ENCODE assay signal across 8 cellular contexts in the genomic region with DNA sequence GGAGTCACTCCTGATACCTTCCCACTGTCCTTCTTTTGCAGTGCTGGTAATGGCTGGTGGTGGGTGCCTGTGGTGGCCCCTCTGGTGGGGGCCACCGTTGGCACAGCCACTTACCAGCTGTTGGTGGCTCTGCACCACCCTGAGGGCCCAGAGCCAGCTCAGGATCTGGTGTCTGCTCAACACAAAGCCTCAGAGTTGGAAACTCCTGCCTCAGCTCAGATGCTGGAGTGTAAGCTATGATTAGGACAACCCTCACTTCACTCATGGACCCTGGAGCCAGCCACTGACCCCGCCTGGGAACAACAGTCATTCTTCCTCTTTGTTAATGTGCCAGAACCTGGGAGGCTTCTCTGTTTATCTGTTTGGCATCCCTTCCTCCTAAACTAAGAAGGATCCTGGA. TPM values are rescaled to one million over a fixed set of nuclear protein-coding genes. Genes with fewer than 3 reads are reported as not detected.
DNase-seq lines count a peak whose midpoint lies in the region; ATAC-seq and TF ChIP-seq lines count a peak whose summit lies in the region.

No MANE protein-coding gene starts in this region.

- TF ChIP-seq CTCF in SK-N-SH (IDR thresholded peaks at IDR 0.05): no peak
- TF ChIP-seq CTCF in glutamatergic neuron (IDR thresholded peaks at IDR 0.05; ENCODE audit: partially characterized antibody, unreplicated experiment): no peak
- TF ChIP-seq CTCF in spleen (IDR thresholded peaks at IDR 0.05 in 8 of 11, conservative IDR thresholded peaks at IDR 0.05 in 3 of 11): no peak
- TF ChIP-seq CTCF in adrenal gland (IDR thresholded peaks at IDR 0.05): no peak

- H3K27ac ChIP-seq in SK-N-SH (ENCODE audit: low read depth in 2 of 2, low read length in 1 of 2) (peak overlapping the region in 1 of 2 experiments; percentile 91; a peak in 2 of 4 replicates), spleen (peak overlapping the region in 4 of 8 donors; percentile 88 to 93 (median 90)), adrenal gland (no peak overlapping the region)

- peaks cover 11% of the 10 kb centered on the region for H3F3A ChIP-seq in SK-N-SH (replicated peaks; ENCODE audit: insufficient read depth)

- no peak for TF ChIP-seq RAD21 in SK-N-SH (IDR thresholded peaks at IDR 0.05; ENCODE audit: low read length)

- H3K27me3 ChIP-seq in SK-N-SH (ENCODE audit: insufficient read depth): no peaks in the 10 kb centered on the region; the same call in 1 of the 2 replicates
- H3K27me3 ChIP-seq in spleen (replicated peaks in 1 of 7): peaks cover 0 to 52% (median 0%) of the 10 kb centered on the region in 7 donors
- H3K27me3 ChIP-seq in adrenal gland: no peaks in the 10 kb centered on the region

- POLR2A ChIA-PET in SK-N-SH (lab: Yijun Ruan, JAX): no interaction called here

- H3K27ac Mint-ChIP-seq in T-helper 17 cell (no peak overlapping the region), glutamatergic neuron (ENCODE audit: unreplicated experiment) (no peak overlapping the region)

- H3K9me3 Mint-ChIP-seq in glutamatergic neuron (ENCODE audit: unreplicated experiment): peaks cover 7% of the 10 kb centered on the region

- peaks cover 6% of the 10 kb centered on the region for H4K20me1 ChIP-seq in SK-N-SH (ENCODE audit: insufficient read depth)

- no peaks in the 10 kb centered on the region for H3K36me3 Mint-ChIP-seq in T-helper 17 cell (ENCODE audit: low read depth)
- H3K36me3 Mint-ChIP-seq in glutamatergic neuron (ENCODE audit: unreplicated experiment): no peaks in the 10 kb centered on the region

- H3K36me3 ChIP-seq in SK-N-SH (replicated peaks in 1 of 2; ENCODE audit: control insufficient read depth in 1 of 2, insufficient read depth in 2 of 2, low read length in 1 of 2) (no peaks in the 10 kb centered on the region), spleen (no peaks in the 10 kb centered on the region), adrenal gland (replicated peaks in 1 of 2) (no peaks in the 10 kb centered on the region)

- WGBS in SK-N-SH (ENCODE audit: low lambda C conversion rate): 100% methylated on average over 1 of the region's 2 CpGs
- WGBS in spleen, 5 donors: 71 to 93% (median 81%) methylated on average over 1 to 2 of the region's 2 CpGs
- 67 to 86% (median 78%) methylated on average over 1 to 2 of the region's 2 CpGs for WGBS in adrenal gland, 4 donors

- H3K9me3 ChIP-seq in SK-N-SH (no peaks in the 10 kb centered on the region), T-helper 17 cell (ENCODE audit: control insufficient read depth, low read length, poor library complexity, severe bottlenecking) (no peaks in the 10 kb centered on the region), spleen (no peaks in the 10 kb centered on the region), adrenal gland (replicated peaks in 1 of 3) (no peaks in the 10 kb centered on the region)

- ATAC-seq in SK-N-SH treated with all-trans-retinoic acid at 6 μM for 48 hours (no peak), T-helper 17 cell (no peak), HG03159 (IDR thresholded peaks at IDR 0.05; ENCODE audit: unreplicated experiment) (no peak)

- H2AFZ ChIP-seq in SK-N-SH (ENCODE audit: low read depth): peak overlapping the region; percentile 89

- DNase-seq in SK-N-SH (no peak), T-helper 17 cell (no peak), glutamatergic neuron (no peak), spleen (no peak), adrenal gland (no peak), SW 1271 (lab: John Stamatoyannopoulos, UW) (no peak)

- peaks cover 35% of the 10 kb centered on the region for H3K79me2 ChIP-seq in SK-N-SH (ENCODE audit: insufficient read depth)

- H3K27me3 Mint-ChIP-seq in T-helper 17 cell: no peaks in the 10 kb centered on the region
- H3K27me3 Mint-ChIP-seq in glutamatergic neuron (ENCODE audit: unreplicated experiment): peaks cover 13% of the 10 kb centered on the region

- H3K4me3 Mint-ChIP-seq in T-helper 17 cell (peak overlapping the region; percentile 96), glutamatergic neuron (ENCODE audit: unreplicated experiment) (peak overlapping the region; percentile 96)

- peak overlapping the region; percentile 78 to 84; a peak in 3 of 4 replicates for H3K4me3 ChIP-seq in SK-N-SH (ENCODE audit: low read depth in 2 of 2, low read length in 1 of 2)
- H3K4me3 ChIP-seq in spleen: peak overlapping the region in 6 of 8 donors; percentile 62 to 88 (median 78)
- no peak overlapping the region for H3K4me3 ChIP-seq in adrenal gland

- peak overlapping the region; percentile 94 for H3K4me2 ChIP-seq in SK-N-SH

- no peak for TF ChIP-seq EP300 in SK-N-SH (IDR thresholded peaks at IDR 0.05; ENCODE audit: borderline replicate concordance in 1 of 2, low read depth in 1 of 2, low read length in 1 of 2)

- intact Hi-C loops in spleen (cut with DNase I; ENCODE audit: low total_unique reads): no loop called here
- intact Hi-C loops in adrenal gland (cut with DNase I): no loop called here

- CTCF ChIA-PET in SK-N-SH (lab: Yijun Ruan, JAX): interaction anchor here (0.5 to 6.3 kb wide), 17 partner anchors 8 to 502 kb away, joined by 3 to 99 read pairs (median 7); partner anchors contain the start of genes HAX1 and IL6R

- H3K9me2 ChIP-seq in SK-N-SH: no peaks in the 10 kb centered on the region

- 0 out of 2 replicates have a peak overlapping the region, but pooled peaks have one; percentile 91 for H3K9ac ChIP-seq in SK-N-SH

- TF ChIP-seq POLR2A in spleen (IDR thresholded peaks at IDR 0.05) (no peak), adrenal gland (IDR thresholded peaks at IDR 0.05) (no peak)

- H3K4me1 Mint-ChIP-seq in T-helper 17 cell: peaks cover 32% of the 10 kb centered on the region
- H3K4me1 Mint-ChIP-seq in glutamatergic neuron (ENCODE audit: low read depth, unreplicated experiment): peaks cover 15% of the 10 kb centered on the region

- H3K4me1 ChIP-seq in SK-N-SH (ENCODE audit: control insufficient read depth in 1 of 2, insufficient read depth in 2 of 2, low read depth in 1 of 2, low read length in 1 of 2) (peaks cover 21 to 38% of the 10 kb centered on the region in 2 experiments; a peak in 3 of 4 replicates), spleen (peaks cover 28 to 54% (median 45%) of the 10 kb centered on the region in 6 donors), adrenal gland (replicated peaks in 1 of 2) (peaks cover 17 to 42% of the 10 kb centered on the region in 2 donors)

TF ChIP-seq in SK-N-SH, 30 proteins besides CTCF, POLR2A, EP300 and RAD21 (continues in another document):
- TF ChIP-seq CHD2 (IDR thresholded peaks at IDR 0.05; ENCODE audit: low read length, partially characterized antibody): no peak
- TF ChIP-seq NRF1 (IDR thresholded peaks at IDR 0.05; ENCODE audit: low read depth, low read length): no peak
- no peak for TF ChIP-seq RCOR1 (IDR thresholded peaks at IDR 0.05; ENCODE audit: low read length)
- no peak for TF ChIP-seq NFIC (IDR thresholded peaks at IDR 0.05; ENCODE audit: borderline replicate concordance)

TF ChIP-seq in SK-N-SH treated with all-trans-retinoic acid at 6 μM for 48 hours, 23 proteins besides CTCF, POLR2A, EP300 and RAD21:
- no peak for TF ChIP-seq ZNF70 (CRISPR knock-in tag; IDR thresholded peaks at IDR 0.05)
- no peak for TF ChIP-seq ESRRG (CRISPR knock-in tag; IDR thresholded peaks at IDR 0.05)
- no peak for TF ChIP-seq ARNTL (CRISPR knock-in tag; IDR thresholded peaks at IDR 0.05; ENCODE audit: borderline replicate concordance, low read depth)

RNA-seq across cellular contexts. Expression of gene ATP8B2, which starts 1.1 kb away (rescaled TPM):
- 42.7 and 50.7 TPM in 2 replicates for polyA plus RNA-seq in SK-N-SH (2012; rRNA removed)
- polyA plus RNA-seq in SK-N-SH (2012; cell fraction: cytosol; rRNA removed): 29.9 and 42.8 TPM in 2 replicates
- polyA plus RNA-seq in SK-N-SH (2012; cell fraction: nucleus; rRNA removed): 71.3 and 72.5 TPM in 2 replicates
- 100 to 1,000 TPM; 175 to 192 TPM for total RNA-seq in T-helper 17 cell
- total RNA-seq in glutamatergic neuron (ENCODE audit: unreplicated experiment): 68.7 TPM
- 100 to 1,000 TPM in 2 of 7 donors, 10 to 100 TPM in 5; 42.3 to 107 (median 66.7) TPM for total RNA-seq in spleen
- polyA plus RNA-seq in spleen: 10 to 100 TPM in 1 of 3 donors, 1 to 10 TPM in 2; 5.4 to 17.0 (median 6.4) TPM
- total RNA-seq in adrenal gland: 10 to 100 TPM; 21.2 to 80.8 (median 26.3) TPM
- polyA plus RNA-seq in adrenal gland: 10 to 100 TPM in 2 of 3 donors, 1 to 10 TPM in 1; 9.9 to 15.4 (median 11.6) TPM

RNA-seq across cellular contexts. Expression of gene AQP10, which starts 3.3 kb away (rescaled TPM):
- 0.02 and 0.13 TPM in 2 replicates for polyA plus RNA-seq in SK-N-SH (2012; rRNA removed)
- polyA plus RNA-seq in SK-N-SH (2012; cell fraction: cytosol; rRNA removed): 0.01 and 0.09 TPM in 2 replicates
- polyA plus RNA-seq in SK-N-SH (2012; cell fraction: nucleus; rRNA removed): 0.04 and 0.09 TPM in 2 replicates
- total RNA-seq in T-helper 17 cell: 1 to 10 TPM in 1 of 2 donors, under 1 TPM in 1; 0.42 to 8.9 TPM
- not detected for total RNA-seq in glutamatergic neuron (ENCODE audit: unreplicated experiment)
- total RNA-seq in spleen: 1 to 10 TPM in 4 of 7 donors, under 1 TPM in 3; 0.28 to 3.1 (median 1.3) TPM
- polyA plus RNA-seq in spleen: under 1 TPM; 0.09 to 0.19 (median 0.15) TPM
- not detected for total RNA-seq in adrenal gland
- not detected for polyA plus RNA-seq in adrenal gland

RNA-seq across cellular contexts. Expression of gene HAX1, which starts 51.8 kb away (rescaled TPM):
- polyA plus RNA-seq in SK-N-SH (2012; rRNA removed) (74.1 and 106 TPM in 2 replicates), spleen (100 to 1,000 TPM in 1 of 3 donors, 10 to 100 TPM in 2; 87.1 to 109 (median 99.6) TPM), adrenal gland (100 to 1,000 TPM; 180 to 243 (median 182) TPM)
- 69.9 and 85.7 TPM in 2 replicates for polyA plus RNA-seq in SK-N-SH (2012; cell fraction: cytosol; rRNA removed)
- polyA plus RNA-seq in SK-N-SH (2012; cell fraction: nucleus; rRNA removed): 88.9 and 96.0 TPM in 2 replicates
- total RNA-seq in T-helper 17 cell (10 to 100 TPM; 52.5 to 67.3 TPM), glutamatergic neuron (ENCODE audit: unreplicated experiment) (79.1 TPM), spleen (10 to 100 TPM; 59.5 to 81.3 (median 64.6) TPM), adrenal gland (100 to 1,000 TPM in 3 of 8 donors, 10 to 100 TPM in 5; 80.7 to 121 (median 97.0) TPM)

Comparison
In these comparisons a context has a peak if more than half of its experiments do, and no peak if none do; other contexts are left out.
1. H3K4me3 ChIP-seq: peak in SK-N-SH (2 of 2) and spleen (6 of 8); none in adrenal gland (0 of 4).